1 cellular context compared by ENCODE assay signal in genomic region chr2:3620834-3621233, GRCh38.
TF ChIP-seq lines count a peak whose summit lies in the region.

No MANE protein-coding gene starts in this region.

TF ChIP-seq in HepG2, 621 proteins besides CTCF, POLR2A, EP300 and RAD21 (continued from another document and continues in another):
- no peak for TF ChIP-seq ZNF407 (CRISPR knock-in tag; IDR thresholded peaks at IDR 0.05; ENCODE audit: not compliant biosample characterization)
- TF ChIP-seq ARNTL (CRISPR knock-in tag; IDR thresholded peaks at IDR 0.05): peak; percentile 61; the same call in 1 of the 2 replicates
- no peak for TF ChIP-seq SRF (IDR thresholded peaks at IDR 0.05; ENCODE audit: low read depth, low read length)
- TF ChIP-seq SOX6 (IDR thresholded peaks at IDR 0.05): no peak
- peak; percentile 89 for TF ChIP-seq SOX6 (CRISPR knock-in tag; IDR thresholded peaks at IDR 0.05)
- TF ChIP-seq ZNF746 (CRISPR knock-in tag; IDR thresholded peaks at IDR 0.05): no peak
- no peak for TF ChIP-seq REL (CRISPR knock-in tag; conservative IDR thresholded peaks at IDR 0.05)
- TF ChIP-seq KDM4B (CRISPR knock-in tag; IDR thresholded peaks at IDR 0.05): no peak
- no peak for TF ChIP-seq ZNF20 (CRISPR knock-in tag; IDR thresholded peaks at IDR 0.05)
- TF ChIP-seq, protein P1, sequence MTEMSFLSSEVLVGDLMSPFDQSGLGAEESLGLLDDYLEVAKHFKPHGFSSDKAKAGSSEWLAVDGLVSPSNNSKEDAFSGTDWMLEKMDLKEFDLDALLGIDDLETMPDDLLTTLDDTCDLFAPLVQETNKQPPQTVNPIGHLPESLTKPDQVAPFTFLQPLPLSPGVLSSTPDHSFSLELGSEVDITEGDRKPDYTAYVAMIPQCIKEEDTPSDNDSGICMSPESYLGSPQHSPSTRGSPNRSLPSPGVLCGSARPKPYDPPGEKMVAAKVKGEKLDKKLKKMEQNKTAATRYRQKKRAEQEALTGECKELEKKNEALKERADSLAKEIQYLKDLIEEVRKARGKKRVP (CRISPR knock-in tag; IDR thresholded peaks at IDR 0.05): no peak
- TF ChIP-seq, protein P2, sequence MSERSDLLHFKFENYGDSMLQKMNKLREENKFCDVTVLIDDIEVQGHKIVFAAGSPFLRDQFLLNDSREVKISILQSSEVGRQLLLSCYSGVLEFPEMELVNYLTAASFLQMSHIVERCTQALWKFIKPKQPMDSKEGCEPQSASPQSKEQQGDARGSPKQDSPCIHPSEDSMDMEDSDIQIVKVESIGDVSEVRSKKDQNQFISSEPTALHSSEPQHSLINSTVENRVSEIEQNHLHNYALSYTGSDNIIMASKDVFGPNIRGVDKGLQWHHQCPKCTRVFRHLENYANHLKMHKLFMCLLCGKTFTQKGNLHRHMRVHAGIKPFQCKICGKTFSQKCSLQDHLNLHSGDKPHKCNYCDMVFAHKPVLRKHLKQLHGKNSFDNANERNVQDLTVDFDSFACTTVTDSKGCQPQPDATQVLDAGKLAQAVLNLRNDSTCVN (CRISPR knock-in tag; IDR thresholded peaks at IDR 0.05; ENCODE audit: borderline replicate concordance): no peak
- TF ChIP-seq ZNF558 (CRISPR knock-in tag; IDR thresholded peaks at IDR 0.05; ENCODE audit: borderline replicate concordance): no peak
- no peak for TF ChIP-seq ELF4 (CRISPR knock-in tag; IDR thresholded peaks at IDR 0.05; ENCODE audit: borderline replicate concordance)
- TF ChIP-seq, protein P3, sequence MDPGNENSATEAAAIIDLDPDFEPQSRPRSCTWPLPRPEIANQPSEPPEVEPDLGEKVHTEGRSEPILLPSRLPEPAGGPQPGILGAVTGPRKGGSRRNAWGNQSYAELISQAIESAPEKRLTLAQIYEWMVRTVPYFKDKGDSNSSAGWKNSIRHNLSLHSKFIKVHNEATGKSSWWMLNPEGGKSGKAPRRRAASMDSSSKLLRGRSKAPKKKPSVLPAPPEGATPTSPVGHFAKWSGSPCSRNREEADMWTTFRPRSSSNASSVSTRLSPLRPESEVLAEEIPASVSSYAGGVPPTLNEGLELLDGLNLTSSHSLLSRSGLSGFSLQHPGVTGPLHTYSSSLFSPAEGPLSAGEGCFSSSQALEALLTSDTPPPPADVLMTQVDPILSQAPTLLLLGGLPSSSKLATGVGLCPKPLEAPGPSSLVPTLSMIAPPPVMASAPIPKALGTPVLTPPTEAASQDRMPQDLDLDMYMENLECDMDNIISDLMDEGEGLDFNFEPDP (CRISPR knock-in tag; conservative IDR thresholded peaks at IDR 0.05): no peak
- TF ChIP-seq, protein P4, sequence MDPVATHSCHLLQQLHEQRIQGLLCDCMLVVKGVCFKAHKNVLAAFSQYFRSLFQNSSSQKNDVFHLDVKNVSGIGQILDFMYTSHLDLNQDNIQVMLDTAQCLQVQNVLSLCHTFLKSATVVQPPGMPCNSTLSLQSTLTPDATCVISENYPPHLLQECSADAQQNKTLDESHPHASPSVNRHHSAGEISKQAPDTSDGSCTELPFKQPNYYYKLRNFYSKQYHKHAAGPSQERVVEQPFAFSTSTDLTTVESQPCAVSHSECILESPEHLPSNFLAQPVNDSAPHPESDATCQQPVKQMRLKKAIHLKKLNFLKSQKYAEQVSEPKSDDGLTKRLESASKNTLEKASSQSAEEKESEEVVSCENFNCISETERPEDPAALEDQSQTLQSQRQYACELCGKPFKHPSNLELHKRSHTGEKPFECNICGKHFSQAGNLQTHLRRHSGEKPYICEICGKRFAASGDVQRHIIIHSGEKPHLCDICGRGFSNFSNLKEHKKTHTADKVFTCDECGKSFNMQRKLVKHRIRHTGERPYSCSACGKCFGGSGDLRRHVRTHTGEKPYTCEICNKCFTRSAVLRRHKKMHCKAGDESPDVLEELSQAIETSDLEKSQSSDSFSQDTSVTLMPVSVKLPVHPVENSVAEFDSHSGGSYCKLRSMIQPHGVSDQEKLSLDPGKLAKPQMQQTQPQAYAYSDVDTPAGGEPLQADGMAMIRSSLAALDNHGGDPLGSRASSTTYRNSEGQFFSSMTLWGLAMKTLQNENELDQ (CRISPR knock-in tag; IDR thresholded peaks at IDR 0.05; ENCODE audit: borderline replicate concordance): no peak
- TF ChIP-seq ZNF496 (CRISPR knock-in tag; IDR thresholded peaks at IDR 0.05; ENCODE audit: insufficient replicate concordance): no peak
- peak; percentile 57 for TF ChIP-seq PPARG (CRISPR knock-in tag; conservative IDR thresholded peaks at IDR 0.05)
- TF ChIP-seq ZFYVE20 (CRISPR knock-in tag; IDR thresholded peaks at IDR 0.05; ENCODE audit: borderline replicate concordance, low read depth): no peak
- TF ChIP-seq NCOA1 (CRISPR knock-in tag; IDR thresholded peaks at IDR 0.05): no peak
- TF ChIP-seq ZNF207 (IDR thresholded peaks at IDR 0.05; ENCODE audit: borderline replicate concordance): no peak
- TF ChIP-seq SMAD1 (CRISPR knock-in tag; IDR thresholded peaks at IDR 0.05; ENCODE audit: borderline replicate concordance, low read depth): no peak
- TF ChIP-seq TBX3 (IDR thresholded peaks at IDR 0.05; ENCODE audit: borderline replicate concordance): peak; percentile 99
- no peak for TF ChIP-seq ZNF768 (CRISPR knock-in tag; IDR thresholded peaks at IDR 0.05)
- no peak for TF ChIP-seq MEIS1 (CRISPR knock-in tag; IDR thresholded peaks at IDR 0.05; ENCODE audit: borderline replicate concordance)
- TF ChIP-seq ZNF335 (CRISPR knock-in tag; IDR thresholded peaks at IDR 0.05): no peak
- TF ChIP-seq CBFB (CRISPR knock-in tag; IDR thresholded peaks at IDR 0.05): no peak
- no peak for TF ChIP-seq ETS1 (CRISPR knock-in tag; IDR thresholded peaks at IDR 0.05)
- 0 out of 2 replicates have a peak, but pooled peaks have one; percentile 33 for TF ChIP-seq ZNF24 (IDR thresholded peaks at IDR 0.05)
- TF ChIP-seq ZNF431 (CRISPR knock-in tag; IDR thresholded peaks at IDR 0.05; ENCODE audit: borderline replicate concordance, low read depth): no peak
- no peak for TF ChIP-seq EED (CRISPR knock-in tag; IDR thresholded peaks at IDR 0.05)
- TF ChIP-seq ZNF17 (CRISPR knock-in tag; IDR thresholded peaks at IDR 0.05): no peak
- no peak for TF ChIP-seq SSRP1 (CRISPR knock-in tag; IDR thresholded peaks at IDR 0.05)
- TF ChIP-seq ZNF446 (CRISPR knock-in tag; IDR thresholded peaks at IDR 0.05): no peak
- TF ChIP-seq, protein P5, sequence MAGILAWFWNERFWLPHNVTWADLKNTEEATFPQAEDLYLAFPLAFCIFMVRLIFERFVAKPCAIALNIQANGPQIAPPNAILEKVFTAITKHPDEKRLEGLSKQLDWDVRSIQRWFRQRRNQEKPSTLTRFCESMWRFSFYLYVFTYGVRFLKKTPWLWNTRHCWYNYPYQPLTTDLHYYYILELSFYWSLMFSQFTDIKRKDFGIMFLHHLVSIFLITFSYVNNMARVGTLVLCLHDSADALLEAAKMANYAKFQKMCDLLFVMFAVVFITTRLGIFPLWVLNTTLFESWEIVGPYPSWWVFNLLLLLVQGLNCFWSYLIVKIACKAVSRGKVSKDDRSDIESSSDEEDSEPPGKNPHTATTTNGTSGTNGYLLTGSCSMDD (CRISPR knock-in tag; IDR thresholded peaks at IDR 0.05): no peak
- no peak for TF ChIP-seq U2AF2 (IDR thresholded peaks at IDR 0.05; ENCODE audit: low read depth, low read length)
- peak in 1 of 2 experiments; percentile 58; a peak in 1 of 4 replicates for TF ChIP-seq NR2F1 (CRISPR knock-in tag; IDR thresholded peaks at IDR 0.05)
- 0 out of 2 replicates have a peak, but pooled peaks have one; percentile 31 for TF ChIP-seq ZBTB20 (CRISPR knock-in tag; IDR thresholded peaks at IDR 0.05; ENCODE audit: borderline replicate concordance, low read depth)
- TF ChIP-seq KDM6A (CRISPR knock-in tag; IDR thresholded peaks at IDR 0.05; ENCODE audit: low read depth): no peak
- no peak for TF ChIP-seq RORA (CRISPR knock-in tag; IDR thresholded peaks at IDR 0.05)
- no peak for TF ChIP-seq ZNF501 (CRISPR knock-in tag; IDR thresholded peaks at IDR 0.05)
- peak; percentile 93 for TF ChIP-seq FOXJ3 (CRISPR knock-in tag; IDR thresholded peaks at IDR 0.05; ENCODE audit: borderline replicate concordance)
- peak; percentile 64; the same call in 1 of the 2 replicates for TF ChIP-seq NCOR1 (IDR thresholded peaks at IDR 0.05; ENCODE audit: borderline replicate concordance, low read length)
- peak; percentile 77 for TF ChIP-seq MEF2D (CRISPR knock-in tag; IDR thresholded peaks at IDR 0.05)
- peak; percentile 25; the same call in 1 of the 2 replicates for TF ChIP-seq ZHX1 (CRISPR knock-in tag; IDR thresholded peaks at IDR 0.05; ENCODE audit: low read depth)
- peak; percentile 25; the same call in 1 of the 2 replicates for TF ChIP-seq CEBPG (CRISPR knock-in tag; IDR thresholded peaks at IDR 0.05)
- TF ChIP-seq ETV6 (CRISPR knock-in tag; conservative IDR thresholded peaks at IDR 0.05): no peak
- TF ChIP-seq NFKB2 (CRISPR knock-in tag; IDR thresholded peaks at IDR 0.05; ENCODE audit: borderline replicate concordance): no peak
- TF ChIP-seq SIX4 (CRISPR knock-in tag; IDR thresholded peaks at IDR 0.05): peak; percentile 45; the same call in 1 of the 2 replicates
- TF ChIP-seq GABPB1 (CRISPR knock-in tag; IDR thresholded peaks at IDR 0.05): no peak
- no peak for TF ChIP-seq KAT7 (CRISPR knock-in tag; IDR thresholded peaks at IDR 0.05; ENCODE audit: borderline replicate concordance)
